Comparison of ENCODE assay signal across 1 cellular context in the genomic region with DNA sequence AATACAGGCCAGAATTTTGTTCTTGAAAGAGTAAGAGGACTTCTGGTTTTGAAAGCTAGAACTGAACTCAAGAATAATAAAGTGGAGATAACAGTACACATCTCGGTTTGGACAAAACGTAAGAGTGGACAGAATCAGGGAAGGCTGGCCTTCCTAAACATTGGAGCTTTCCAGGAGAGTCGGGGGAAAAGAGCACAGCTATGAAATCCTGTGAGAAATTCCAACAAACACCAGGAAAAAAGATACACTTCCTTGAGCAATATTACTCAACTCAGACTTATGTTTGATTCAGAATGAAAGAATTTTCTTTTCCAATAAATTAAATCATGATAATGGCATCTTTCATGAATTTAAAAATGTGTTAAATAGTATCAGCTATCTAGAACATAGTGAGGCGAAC.
TF ChIP-seq lines count a peak whose summit lies in the region.

No MANE protein-coding gene starts in this region.

TF ChIP-seq in endothelial cell of umbilical vein, 7 proteins besides CTCF, POLR2A, EP300 and RAD21 (continued from another document):
- TF ChIP-seq, protein P1, sequence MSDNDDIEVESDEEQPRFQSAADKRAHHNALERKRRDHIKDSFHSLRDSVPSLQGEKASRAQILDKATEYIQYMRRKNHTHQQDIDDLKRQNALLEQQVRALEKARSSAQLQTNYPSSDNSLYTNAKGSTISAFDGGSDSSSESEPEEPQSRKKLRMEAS (IDR thresholded peaks at IDR 0.05; ENCODE audit: insufficient read depth, insufficient read length): no peak
- no peak for TF ChIP-seq EZH2 (IDR thresholded peaks at IDR 0.05; ENCODE audit: borderline replicate concordance, low read depth, low read length, severe bottlenecking)
- no peak for TF ChIP-seq GATA2 (IDR thresholded peaks at IDR 0.05; ENCODE audit: insufficient read depth, insufficient read length, low read depth, low read length)
- TF ChIP-seq MYC (IDR thresholded peaks at IDR 0.05; ENCODE audit: low read depth, low read length): no peak
